Comparison of ENCODE assay signal across 8 cellular contexts in genomic region chr4:242121-242848, GRCh38.
DNase-seq lines count a peak whose midpoint lies in the region; ATAC-seq and TF ChIP-seq lines count a peak whose summit lies in the region.

No MANE protein-coding gene starts in this region.

- peaks cover 49% of the 10 kb centered on the region for H3K36me3 Mint-ChIP-seq in WTC11

- peak overlapping the region; percentile 49 for H3K4me3 Mint-ChIP-seq in WTC11

- DNase-seq in AML-193 (lab: John Stamatoyannopoulos, UW) (peak; percentile 80 to 84), NCI-H1436 treated with DMSO at 0.1 percent for 48 hours (lab: John Stamatoyannopoulos, UW) (peak; percentile 46), WTC11 (ENCODE audit: low spot score) (peak; percentile 60), left colon (peak; percentile 40 to 57)
- DNase-seq in central memory CD4-positive, alpha-beta T cell, result peak; percentile 71
- DNase-seq in stimulated activated CD4-positive, alpha-beta T cell treated with anti-CD3 and anti-CD28 coated beads, Interleukin-4, amount 100 ng/mL, for 1 hour, result peak; percentile 54

- CTCF ChIA-PET in WTC11 (lab: Charles Lee), result interaction anchor here (0.5 to 3.4 kb wide), 7 partner anchors 30 to 441 kb away, joined by 3 to 20 read pairs (median 3); partner anchors contain the start of genes ZNF718 and ZNF732

- ATAC-seq in GM19438 (IDR thresholded peaks at IDR 0.05; ENCODE audit: low read depth, unreplicated experiment) (peak; percentile 62), WTC11 (peak; percentile 85), left colon (peak; percentile 95), HG02763 (IDR thresholded peaks at IDR 0.05; ENCODE audit: unreplicated experiment) (no peak)

- H3K27me3 Mint-ChIP-seq in WTC11 (ENCODE audit: low read depth), result no peaks in the 10 kb centered on the region

- peak overlapping the region; percentile 84 for H3K27ac Mint-ChIP-seq in WTC11

- POLR2A ChIA-PET in WTC11 (lab: Charles Lee), result interaction anchor here (1.1 kb wide), 1 partner anchor 118 kb away, joined by 5 read pairs; the partner anchor contains the start of gene ZNF718

- peaks cover 38% of the 10 kb centered on the region for H3K4me1 Mint-ChIP-seq in WTC11

- peak; percentile 85 for TF ChIP-seq CTCF in WTC11 (IDR thresholded peaks at IDR 0.05)

- H3K9me3 Mint-ChIP-seq in WTC11, result peaks cover 39% of the 10 kb centered on the region

- intact Hi-C loops in left colon (cut with DNase I, micrococcal nuclease), result no loop called here

TF ChIP-seq in WTC11, 78 proteins besides CTCF, POLR2A, EP300 and RAD21:
- no peak for TF ChIP-seq ZNF671 (CRISPR knock-in tag; IDR thresholded peaks at IDR 0.05)
- peak; percentile 49; the same call in 1 of the 2 replicates for TF ChIP-seq FOXK1 (CRISPR knock-in tag; IDR thresholded peaks at IDR 0.05)
- no peak for TF ChIP-seq RORB (CRISPR knock-in tag; IDR thresholded peaks at IDR 0.05)
- TF ChIP-seq ZNF317 (CRISPR knock-in tag; IDR thresholded peaks at IDR 0.05; ENCODE audit: borderline replicate concordance, low read depth), result 0 out of 2 replicates have a peak, but pooled peaks have one; percentile 16
- TF ChIP-seq PRRX2 (CRISPR knock-in tag; IDR thresholded peaks at IDR 0.05), result no peak
- TF ChIP-seq ZBTB21 (CRISPR knock-in tag; IDR thresholded peaks at IDR 0.05; ENCODE audit: borderline replicate concordance), result no peak
- TF ChIP-seq ATF3 (CRISPR knock-in tag; conservative IDR thresholded peaks at IDR 0.05), result no peak
- TF ChIP-seq E2F4 (CRISPR knock-in tag; IDR thresholded peaks at IDR 0.05; ENCODE audit: borderline replicate concordance, low read depth), result no peak
- TF ChIP-seq ZBTB43 (CRISPR knock-in tag; IDR thresholded peaks at IDR 0.05), result no peak
